Comparison of ENCODE assay signal across 19 cellular contexts in genomic region chr1:6546326-6546725, GRCh38. TPM values are rescaled to one million over a fixed set of nuclear protein-coding genes. Genes with fewer than 3 reads are reported as not detected.
A peak's percentile ranks its signal among the peaks of the same experiment; 100 is the strongest.
DNase-seq lines count a peak whose midpoint lies in the region; ATAC-seq, FAIRE-seq and TF ChIP-seq lines count a peak whose summit lies in the region.
"Had no signal": no experiment of that assay in that cellular context is flagged by ENCODE, and none has a peak within 500 bp of the region (broad histone marks: within the 10 kb centered on the region; RNA-seq: fewer than 3 reads in every experiment).

No MANE protein-coding gene starts in this region.

- no peak for TF ChIP-seq CTCF in heart right ventricle (IDR thresholded peaks at IDR 0.05)

- ATAC-seq in Right ventricle myocardium inferior = peak; percentile 46
- ATAC-seq in activated T-helper 17 cell treated with anti-CD3 and anti-CD28 coated beads, Interleukin-2, amount 50 U/mL, for 72 hours (replicated peaks) = no peak
- ATAC-seq in heart right ventricle = peak in 7 of 8 donors; percentile 56 to 89 (median 79)
- ATAC-seq in stimulated activated memory B cell treated with anti-CD40 and anti-IgM and Interleukin-4, amounts not matched to agents 10 μg/mL and 1 μg/mL and 100 μg/mL, for 72 hours = no peak
- ATAC-seq: stimulated activated naive B cell treated with anti-CD40 and anti-IgM and Interleukin-4, amounts not matched to agents 10 μg/mL and 1 μg/mL and 100 μg/mL, for 72 hours had no signal

- H3K27me3 Mint-ChIP-seq in activated T-helper 17 cell treated with anti-CD3 and anti-CD28 coated beads, Interleukin-2, amount 50 U/mL, for 72 hours = no peaks in the 10 kb centered on the region
- no peaks in the 10 kb centered on the region for H3K27me3 Mint-ChIP-seq in stimulated activated memory B cell treated with anti-CD40 and anti-IgM and Interleukin-4, amounts not matched to agents 10 μg/mL and 1 μg/mL and 100 μg/mL, for 72 hours
- H3K27me3 Mint-ChIP-seq: brain; stimulated activated naive B cell treated with anti-CD40 and anti-IgM and Interleukin-4, amounts not matched to agents 10 μg/mL and 1 μg/mL and 100 μg/mL, for 72 hours had no signal

- WGBS in heart right ventricle, 2 donors = 58 to 63% methylated on average over 5 of the region's 5 CpGs

- peaks cover 0 to 30% (median 16%) of the 10 kb centered on the region in 9 donors for H3K4me1 ChIP-seq in heart right ventricle
- H3K4me1 ChIP-seq: uterus had no signal

- peaks cover 98% of the 10 kb centered on the region for H3K36me3 Mint-ChIP-seq in activated T-helper 17 cell treated with anti-CD3 and anti-CD28 coated beads, Interleukin-2, amount 50 U/mL, for 72 hours (ENCODE audit: low read depth)
- H3K36me3 Mint-ChIP-seq in stimulated activated memory B cell treated with anti-CD40 and anti-IgM and Interleukin-4, amounts not matched to agents 10 μg/mL and 1 μg/mL and 100 μg/mL, for 72 hours = peaks cover 35% of the 10 kb centered on the region

- peak overlapping the region; percentile 59 for H3K27ac Mint-ChIP-seq in activated T-helper 17 cell treated with anti-CD3 and anti-CD28 coated beads, Interleukin-2, amount 50 U/mL, for 72 hours
- peak overlapping the region; percentile 74 for H3K27ac Mint-ChIP-seq in stimulated activated memory B cell treated with anti-CD40 and anti-IgM and Interleukin-4, amounts not matched to agents 10 μg/mL and 1 μg/mL and 100 μg/mL, for 72 hours
- H3K27ac Mint-ChIP-seq: stimulated activated naive B cell treated with anti-CD40 and anti-IgM and Interleukin-4, amounts not matched to agents 10 μg/mL and 1 μg/mL and 100 μg/mL, for 72 hours had no signal

- no peak for FAIRE-seq in HTR-8/SVneo (lab: Jason Lieb, UNC)

- no peaks in the 10 kb centered on the region for H3K9me3 Mint-ChIP-seq in activated T-helper 17 cell treated with anti-CD3 and anti-CD28 coated beads, Interleukin-2, amount 50 U/mL, for 72 hours
- no peaks in the 10 kb centered on the region for H3K9me3 Mint-ChIP-seq in stimulated activated memory B cell treated with anti-CD40 and anti-IgM and Interleukin-4, amounts not matched to agents 10 μg/mL and 1 μg/mL and 100 μg/mL, for 72 hours
- H3K9me3 Mint-ChIP-seq: brain; stimulated activated naive B cell treated with anti-CD40 and anti-IgM and Interleukin-4, amounts not matched to agents 10 μg/mL and 1 μg/mL and 100 μg/mL, for 72 hours had no signal

- no peak for DNase-seq in Right ventricle myocardium inferior (ENCODE audit: missing footprints)
- DNase-seq in cardiac septum (ENCODE audit: low spot score) = no peak
- peak in 1 of 2 donors; percentile 15 for DNase-seq in heart right ventricle
- DNase-seq in GM03348 (ENCODE audit: low spot score) = no peak
- DNase-seq in HTR-8/SVneo (ENCODE audit: insufficient read length, low spot score) = no peak
- DNase-seq in nucleus accumbens (lab: John Stamatoyannopoulos, UW) = no peak
- DNase-seq: DMS53; effector CD4-positive, alpha-beta T cell; foreskin fibroblast; MG63; NCI-H187 treated with DMSO at 0.1 percent for 48 hours; NCI-H510A treated with DMSO at 0.1 percent for 48 hours; stimulated activated naive B cell treated with anti-CD40 and anti-IgM and Interleukin-4, amounts not matched to agents 10 μg/mL and 1 μg/mL and 100 μg/mL, for 72 hours; uterus had no signal

- H3K4me3 Mint-ChIP-seq in activated T-helper 17 cell treated with anti-CD3 and anti-CD28 coated beads, Interleukin-2, amount 50 U/mL, for 72 hours = peak overlapping the region; percentile 54
- no peak overlapping the region for H3K4me3 Mint-ChIP-seq in stimulated activated memory B cell treated with anti-CD40 and anti-IgM and Interleukin-4, amounts not matched to agents 10 μg/mL and 1 μg/mL and 100 μg/mL, for 72 hours
- H3K4me3 Mint-ChIP-seq: brain; stimulated activated naive B cell treated with anti-CD40 and anti-IgM and Interleukin-4, amounts not matched to agents 10 μg/mL and 1 μg/mL and 100 μg/mL, for 72 hours had no signal

- H3K27ac ChIP-seq in heart right ventricle = peak overlapping the region in 9 of 10 donors; percentile 30 to 86 (median 64)
- H3K27ac ChIP-seq: SK-N-MC, uterus had no signal

- H3K4me3 ChIP-seq in heart right ventricle = no peak overlapping the region
- H3K4me3 ChIP-seq: MG63, SK-N-MC, uterus had no signal

- H3K27me3 ChIP-seq in heart right ventricle = no peaks in the 10 kb centered on the region
- H3K27me3 ChIP-seq: MG63, uterus had no signal

- peaks cover 0 to 99% (median 38%) of the 10 kb centered on the region in 9 donors for H3K36me3 ChIP-seq in heart right ventricle
- H3K36me3 ChIP-seq: uterus had no signal

- intact Hi-C loops in Right ventricle myocardium inferior (cut with DNase I) = no loop called here
- intact Hi-C loops in cardiac septum (cut with DNase I) = no loop called here
- intact Hi-C loops in heart right ventricle (cut with DNase I) = loop anchor here in 1 of 10 donors (5.0 kb wide), 1 partner anchor 59 kb away; no protein-coding TSS in a partner anchor

- peaks cover 29% of the 10 kb centered on the region for H3K4me1 Mint-ChIP-seq in activated T-helper 17 cell treated with anti-CD3 and anti-CD28 coated beads, Interleukin-2, amount 50 U/mL, for 72 hours
- peaks cover 25% of the 10 kb centered on the region for H3K4me1 Mint-ChIP-seq in stimulated activated memory B cell treated with anti-CD40 and anti-IgM and Interleukin-4, amounts not matched to agents 10 μg/mL and 1 μg/mL and 100 μg/mL, for 72 hours
- H3K4me1 Mint-ChIP-seq: brain had no signal

- no peaks in the 10 kb centered on the region for H3K9me3 ChIP-seq in heart right ventricle
- H3K9me3 ChIP-seq: MG63, uterus had no signal

RNA-seq across cellular contexts. Expression of gene NOL9, which starts 8.0 kb away (rescaled TPM):
- total RNA-seq in Right ventricle myocardium inferior (12.6 TPM), cardiac septum (16.5 TPM), heart right ventricle (10 to 100 TPM; 13.5 to 19.3 (median 15.3) TPM)
- 10 to 100 TPM; 33.2 to 58.0 TPM for total RNA-seq in activated T-helper 17 cell treated with anti-CD3 and anti-CD28 coated beads, Interleukin-2, amount 50 U/mL, for 72 hours
- polyA plus RNA-seq in heart right ventricle = 1 to 10 TPM; 3.0 to 5.9 TPM

RNA-seq across cellular contexts. Expression of gene TAS1R1, which starts 8.8 kb away (rescaled TPM):
- total RNA-seq in Right ventricle myocardium inferior (not detected), cardiac septum (not detected), heart right ventricle (not detected)
- total RNA-seq in activated T-helper 17 cell treated with anti-CD3 and anti-CD28 coated beads, Interleukin-2, amount 50 U/mL, for 72 hours = not detected
- not detected for polyA plus RNA-seq in heart right ventricle
- total RNA-seq: mesenteric fat pad, uterus had no signal

RNA-seq across cellular contexts. Expression of gene ZBTB48, which starts 33.5 kb away (rescaled TPM):
- total RNA-seq in Right ventricle myocardium inferior (15.1 TPM), cardiac septum (10.7 TPM), heart right ventricle (10 to 100 TPM in 6 of 10 donors, 1 to 10 TPM in 4; 7.3 to 16.6 (median 11.0) TPM)
- total RNA-seq in activated T-helper 17 cell treated with anti-CD3 and anti-CD28 coated beads, Interleukin-2, amount 50 U/mL, for 72 hours = 10 to 100 TPM; 22.0 to 28.5 TPM
- 10 to 100 TPM; 18.3 to 41.5 TPM for polyA plus RNA-seq in heart right ventricle

RNA-seq across cellular contexts. Expression of gene PLEKHG5, which starts 54.9 kb away (rescaled TPM):
- total RNA-seq in Right ventricle myocardium inferior (16.8 TPM), cardiac septum (14.9 TPM), heart right ventricle (10 to 100 TPM; 10.0 to 18.8 (median 15.3) TPM)
- total RNA-seq in activated T-helper 17 cell treated with anti-CD3 and anti-CD28 coated beads, Interleukin-2, amount 50 U/mL, for 72 hours = 1 to 10 TPM; 3.2 to 3.8 TPM
- polyA plus RNA-seq in heart right ventricle = 10 to 100 TPM in 1 of 2 donors, 1 to 10 TPM in 1; 6.6 to 28.7 TPM

RNA-seq across cellular contexts. Expression of gene KLHL21, which starts 56.3 kb away (rescaled TPM):
- total RNA-seq in Right ventricle myocardium inferior (102 TPM), cardiac septum (33.1 TPM), heart right ventricle (10 to 100 TPM; 49.5 to 93.3 (median 70.4) TPM)
- total RNA-seq in activated T-helper 17 cell treated with anti-CD3 and anti-CD28 coated beads, Interleukin-2, amount 50 U/mL, for 72 hours = 10 to 100 TPM; 32.3 to 35.3 TPM
- polyA plus RNA-seq in heart right ventricle = 10 to 100 TPM; 20.4 to 22.3 TPM

Comparison
In these comparisons a context has a peak if more than half of its experiments do, and no peak if none do; other contexts are left out.
1. ATAC-seq: peak in Right ventricle myocardium inferior (single experiment) and heart right ventricle (7 of 8); none in activated T-helper 17 cell treated with anti-CD3 and anti-CD28 coated beads, Interleukin-2, amount 50 U/mL, for 72 hours (single experiment) and stimulated activated memory B cell treated with anti-CD40 and anti-IgM and Interleukin-4, amounts not matched to agents 10 μg/mL and 1 μg/mL and 100 μg/mL, for 72 hours (single experiment).